ENCODE assay signal across 1 cellular context in the genomic region with DNA sequence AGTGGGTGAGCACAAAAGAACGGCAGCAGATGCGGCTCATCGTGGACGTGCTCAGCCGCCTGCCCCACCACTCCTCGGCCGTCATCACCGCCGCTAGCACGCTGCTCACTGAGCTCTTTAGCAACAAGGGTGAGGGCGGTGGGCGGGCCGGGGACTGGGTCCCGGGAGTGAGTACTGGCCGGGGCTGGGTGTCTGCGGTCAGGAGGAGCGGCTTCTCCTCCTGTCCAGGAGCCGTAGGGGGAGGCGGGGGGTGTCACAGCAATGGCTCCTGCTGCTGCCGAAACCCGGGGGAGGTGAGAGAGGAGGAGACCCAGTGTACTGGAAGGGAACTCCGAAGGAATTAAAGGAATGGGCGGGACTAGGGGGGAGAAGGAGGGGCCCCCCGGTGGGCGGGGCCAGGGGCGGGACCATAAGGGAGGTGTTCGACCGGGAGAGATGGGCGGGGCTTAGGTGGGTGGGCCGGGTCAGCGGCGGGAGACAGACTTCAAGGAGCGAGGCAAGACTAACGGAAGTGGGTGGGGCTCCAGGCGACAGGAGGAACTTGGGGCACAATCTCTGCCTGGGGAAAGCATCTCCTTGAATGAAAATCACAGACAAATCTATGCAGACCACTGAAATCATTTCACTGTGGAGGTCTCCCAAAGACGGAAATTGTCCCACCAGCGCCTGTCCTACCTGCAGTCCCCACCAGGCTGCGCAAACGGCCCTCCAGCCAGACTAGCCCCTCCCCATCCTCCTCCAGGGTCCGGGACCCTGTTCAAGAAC.
A peak's percentile ranks its signal among the peaks of the same experiment; 100 is the strongest.
TF ChIP-seq lines count a peak whose summit lies in the region.

No MANE protein-coding gene starts in this region.

TF ChIP-seq in SK-N-SH, 30 proteins besides CTCF, POLR2A, EP300 and RAD21 (continued from another document):
- TF ChIP-seq, protein P1, sequence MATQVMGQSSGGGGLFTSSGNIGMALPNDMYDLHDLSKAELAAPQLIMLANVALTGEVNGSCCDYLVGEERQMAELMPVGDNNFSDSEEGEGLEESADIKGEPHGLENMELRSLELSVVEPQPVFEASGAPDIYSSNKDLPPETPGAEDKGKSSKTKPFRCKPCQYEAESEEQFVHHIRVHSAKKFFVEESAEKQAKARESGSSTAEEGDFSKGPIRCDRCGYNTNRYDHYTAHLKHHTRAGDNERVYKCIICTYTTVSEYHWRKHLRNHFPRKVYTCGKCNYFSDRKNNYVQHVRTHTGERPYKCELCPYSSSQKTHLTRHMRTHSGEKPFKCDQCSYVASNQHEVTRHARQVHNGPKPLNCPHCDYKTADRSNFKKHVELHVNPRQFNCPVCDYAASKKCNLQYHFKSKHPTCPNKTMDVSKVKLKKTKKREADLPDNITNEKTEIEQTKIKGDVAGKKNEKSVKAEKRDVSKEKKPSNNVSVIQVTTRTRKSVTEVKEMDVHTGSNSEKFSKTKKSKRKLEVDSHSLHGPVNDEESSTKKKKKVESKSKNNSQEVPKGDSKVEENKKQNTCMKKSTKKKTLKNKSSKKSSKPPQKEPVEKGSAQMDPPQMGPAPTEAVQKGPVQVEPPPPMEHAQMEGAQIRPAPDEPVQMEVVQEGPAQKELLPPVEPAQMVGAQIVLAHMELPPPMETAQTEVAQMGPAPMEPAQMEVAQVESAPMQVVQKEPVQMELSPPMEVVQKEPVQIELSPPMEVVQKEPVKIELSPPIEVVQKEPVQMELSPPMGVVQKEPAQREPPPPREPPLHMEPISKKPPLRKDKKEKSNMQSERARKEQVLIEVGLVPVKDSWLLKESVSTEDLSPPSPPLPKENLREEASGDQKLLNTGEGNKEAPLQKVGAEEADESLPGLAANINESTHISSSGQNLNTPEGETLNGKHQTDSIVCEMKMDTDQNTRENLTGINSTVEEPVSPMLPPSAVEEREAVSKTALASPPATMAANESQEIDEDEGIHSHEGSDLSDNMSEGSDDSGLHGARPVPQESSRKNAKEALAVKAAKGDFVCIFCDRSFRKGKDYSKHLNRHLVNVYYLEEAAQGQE (IDR thresholded peaks at IDR 0.05; ENCODE audit: low read depth, low read length): no peak
- TF ChIP-seq SIN3A (IDR thresholded peaks at IDR 0.05; ENCODE audit: borderline replicate concordance, low read depth, low read length) (no peak), ZBTB33 (IDR thresholded peaks at IDR 0.05; ENCODE audit: borderline replicate concordance, low read depth) (no peak), FOXM1 (IDR thresholded peaks at IDR 0.05; ENCODE audit: low read depth) (no peak), GATA2 (CRISPR knock-in tag; IDR thresholded peaks at IDR 0.05) (no peak), ELF1 (IDR thresholded peaks at IDR 0.05) (no peak), SMC3 (IDR thresholded peaks at IDR 0.05; ENCODE audit: low read depth, low read length) (peak; percentile 63), EZH2phosphoT487 (IDR thresholded peaks at IDR 0.05; ENCODE audit: borderline replicate concordance, low read depth) (no peak), USF2 (IDR thresholded peaks at IDR 0.05; ENCODE audit: borderline replicate concordance, low read depth, low read length) (no peak), TEAD4 (IDR thresholded peaks at IDR 0.05; ENCODE audit: borderline replicate concordance, insufficient read depth) (no peak), FOSL2 (IDR thresholded peaks at IDR 0.05; ENCODE audit: borderline replicate concordance, low read depth) (no peak), JUND (IDR thresholded peaks at IDR 0.05) (no peak), RCOR1 (IDR thresholded peaks at IDR 0.05; ENCODE audit: low read length) (no peak), POLR2AphosphoS5 (IDR thresholded peaks at IDR 0.05; ENCODE audit: low read depth, low read length) (peak; percentile 48), RXRA (IDR thresholded peaks at IDR 0.05; ENCODE audit: borderline replicate concordance, low read depth) (no peak), NFIC (IDR thresholded peaks at IDR 0.05; ENCODE audit: borderline replicate concordance) (no peak), RFX5 (IDR thresholded peaks at IDR 0.05; ENCODE audit: low read length) (no peak), TAF1 (IDR thresholded peaks at IDR 0.05; ENCODE audit: borderline replicate concordance, low read depth, low read length) (0 out of 2 replicates have a peak, but pooled peaks have one; percentile 14), CHD2 (IDR thresholded peaks at IDR 0.05; ENCODE audit: low read length, partially characterized antibody) (no peak), MXI1 (IDR thresholded peaks at IDR 0.05; ENCODE audit: low read depth, low read length) (0 out of 2 replicates have a peak, but pooled peaks have one; percentile 30), MEF2A (IDR thresholded peaks at IDR 0.05; ENCODE audit: borderline replicate concordance, low read depth) (no peak), PBX3 (IDR thresholded peaks at IDR 0.05) (no peak), TCF12 (IDR thresholded peaks at IDR 0.05) (no peak), NRF1 (IDR thresholded peaks at IDR 0.05; ENCODE audit: low read depth, low read length) (no peak)
- TF ChIP-seq, protein P2, sequence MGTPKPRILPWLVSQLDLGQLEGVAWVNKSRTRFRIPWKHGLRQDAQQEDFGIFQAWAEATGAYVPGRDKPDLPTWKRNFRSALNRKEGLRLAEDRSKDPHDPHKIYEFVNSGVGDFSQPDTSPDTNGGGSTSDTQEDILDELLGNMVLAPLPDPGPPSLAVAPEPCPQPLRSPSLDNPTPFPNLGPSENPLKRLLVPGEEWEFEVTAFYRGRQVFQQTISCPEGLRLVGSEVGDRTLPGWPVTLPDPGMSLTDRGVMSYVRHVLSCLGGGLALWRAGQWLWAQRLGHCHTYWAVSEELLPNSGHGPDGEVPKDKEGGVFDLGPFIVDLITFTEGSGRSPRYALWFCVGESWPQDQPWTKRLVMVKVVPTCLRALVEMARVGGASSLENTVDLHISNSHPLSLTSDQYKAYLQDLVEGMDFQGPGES (IDR thresholded peaks at IDR 0.05; ENCODE audit: low read depth, low read length): no peak
- TF ChIP-seq, protein P3, sequence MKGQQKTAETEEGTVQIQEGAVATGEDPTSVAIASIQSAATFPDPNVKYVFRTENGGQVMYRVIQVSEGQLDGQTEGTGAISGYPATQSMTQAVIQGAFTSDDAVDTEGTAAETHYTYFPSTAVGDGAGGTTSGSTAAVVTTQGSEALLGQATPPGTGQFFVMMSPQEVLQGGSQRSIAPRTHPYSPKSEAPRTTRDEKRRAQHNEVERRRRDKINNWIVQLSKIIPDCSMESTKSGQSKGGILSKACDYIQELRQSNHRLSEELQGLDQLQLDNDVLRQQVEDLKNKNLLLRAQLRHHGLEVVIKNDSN (IDR thresholded peaks at IDR 0.05; ENCODE audit: borderline replicate concordance, low read depth): no peak
TF ChIP-seq in SK-N-SH: peak in this region for 5.
